16 cellular contexts compared by ENCODE assay signal in the genomic region with DNA sequence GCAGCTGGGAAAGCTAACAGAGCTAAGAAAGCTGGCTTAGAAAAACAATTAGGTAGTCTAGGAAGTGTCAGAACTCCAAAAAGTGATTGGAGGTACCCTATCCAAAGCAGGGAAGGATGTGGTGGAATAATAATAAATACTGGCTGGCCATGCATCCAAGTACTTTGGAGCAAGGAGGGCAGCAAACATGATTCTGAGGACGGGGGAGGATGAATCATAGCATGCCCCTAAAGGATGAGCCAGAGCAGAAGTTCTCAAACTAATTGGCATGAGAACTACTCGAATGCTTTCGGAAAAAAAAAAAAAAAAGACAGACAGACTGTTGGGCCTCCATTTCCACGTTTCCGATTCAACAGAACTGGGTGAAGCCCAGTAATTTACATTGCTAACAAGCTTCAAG. TPM values are rescaled to one million over a fixed set of nuclear protein-coding genes. Genes with fewer than 3 reads are reported as not detected.
DNase-seq lines count a peak whose midpoint lies in the region; ATAC-seq, FAIRE-seq and TF ChIP-seq lines count a peak whose summit lies in the region.
"Had no signal": no experiment of that assay in that cellular context is flagged by ENCODE, and none has a peak within 500 bp of the region (broad histone marks: within the 10 kb centered on the region; RNA-seq: fewer than 3 reads in every experiment).

No MANE protein-coding gene starts in this region.

- H3K79me2 ChIP-seq in HepG2 (ENCODE audit: insufficient read depth, low read length) = peaks cover 62% of the 10 kb centered on the region

- ATAC-seq in HepG2 = no peak
- ATAC-seq in right lobe of liver = no peak
- no peak for ATAC-seq in stimulated activated effector memory CD8-positive, alpha-beta T cell treated with anti-CD3 and anti-CD28 coated beads, Interleukin-12 subunit alpha, Interleukin-12 subunit beta, amount 100 ng/mL, for 72 hours
- ATAC-seq in HG02623 (IDR thresholded peaks at IDR 0.05; ENCODE audit: unreplicated experiment) = no peak
- ATAC-seq: left lung, Panc1 had no signal

- CTCF ChIA-PET in HepG2 (lab: Yijun Ruan, JAX; ENCODE audit: low intra/inter-chr PET ratio, low total read pairs) = no interaction called here

- TF ChIP-seq RAD21 in HepG2 (CRISPR knock-in tag; IDR thresholded peaks at IDR 0.05) = no peak

- DNase-seq in HepG2 (ENCODE audit: low spot score) = no peak
- no peak for DNase-seq in right lobe of liver
- DNase-seq in MG63 = peak; percentile 13
- no peak for DNase-seq in endodermal cell
- no peak for DNase-seq in stimulated activated effector memory CD8-positive, alpha-beta T cell treated with anti-CD3 and anti-CD28 coated beads, Interleukin-12 subunit alpha, Interleukin-12 subunit beta, amount 100 ng/mL, for 72 hours (ENCODE audit: low spot score in 2 of 2)
- no peak for DNase-seq in AG20443 (ENCODE audit: low spot score)
- DNase-seq in stimulated activated CD4-positive, alpha-beta T cell treated with anti-CD3 and anti-CD28 coated beads, Interleukin-1b, Interleukin-23, amount 100 ng/mL, for 48 hours = no peak
- DNase-seq: activated naive CD8-positive, alpha-beta T cell treated with anti-CD3 and anti-CD28 coated beads for 36 hours; Caco-2; foreskin fibroblast; MM.1S; NCI-H1930; NCI-H524 treated with DMSO at 0.1 percent for 48 hours had no signal

- no TSS peak for BruUV-seq in HepG2 (replicated peaks; lab: Mats Ljungman, UMichigan)

- peak overlapping the region; percentile 21 for H3K4me2 ChIP-seq in HepG2 (ENCODE audit: low read depth, low read length)

- no peak overlapping the region for H2AFZ ChIP-seq in HepG2 (ENCODE audit: low read length)

- H3K27me3 ChIP-seq in HepG2 (ENCODE audit: control insufficient read depth in 1 of 2, insufficient read depth in 2 of 2, low read length in 2 of 2) (no peaks in the 10 kb centered on the region; a peak in 1 of 5 replicates), right lobe of liver (no peaks in the 10 kb centered on the region), MG63 (no peaks in the 10 kb centered on the region), endodermal cell (ENCODE audit: control insufficient read depth, insufficient read depth, low read length, poor library complexity, severe bottlenecking) (no peaks in the 10 kb centered on the region)
- H3K27me3 ChIP-seq: left lung had no signal

- H3K4me3 ChIP-seq in HepG2 (replicated peaks in 1 of 3; ENCODE audit: insufficient read depth in 1 of 3, low read depth in 2 of 3, low read length in 3 of 3) (no peak overlapping the region), right lobe of liver (no peak overlapping the region), MG63 (no peak overlapping the region), endodermal cell (ENCODE audit: low read length) (peak overlapping the region; percentile 56)
- H3K4me3 ChIP-seq: left lung had no signal

- peaks cover 10% of the 10 kb centered on the region for H3K4me1 Mint-ChIP-seq in endodermal cell
- peaks cover 37% of the 10 kb centered on the region for H3K4me1 Mint-ChIP-seq in stimulated activated effector memory CD8-positive, alpha-beta T cell treated with anti-CD3 and anti-CD28 coated beads, Interleukin-12 subunit alpha, Interleukin-12 subunit beta, amount 100 ng/mL, for 72 hours

- peak overlapping the region; percentile 91 for H3K4me3 Mint-ChIP-seq in endodermal cell
- peak overlapping the region; percentile 97 for H3K4me3 Mint-ChIP-seq in stimulated activated effector memory CD8-positive, alpha-beta T cell treated with anti-CD3 and anti-CD28 coated beads, Interleukin-12 subunit alpha, Interleukin-12 subunit beta, amount 100 ng/mL, for 72 hours

- TF ChIP-seq EP300 in HepG2 (IDR thresholded peaks at IDR 0.05; ENCODE audit: low read depth in 2 of 2, low read length in 2 of 2) (no peak), HepG2 (CRISPR knock-in tag; IDR thresholded peaks at IDR 0.05; ENCODE audit: borderline replicate concordance) (no peak)

- H3K27ac ChIP-seq in HepG2 (ENCODE audit: extremely low read length, insufficient read depth, low read length) (no peak overlapping the region), right lobe of liver (no peak overlapping the region), endodermal cell (ENCODE audit: low read depth, low read length) (no peak overlapping the region)
- H3K27ac ChIP-seq: left lung had no signal

- WGBS in HepG2 (ENCODE audit: low lambda C conversion rate) = 99% methylated on average over 5 of the region's 5 CpGs
- WGBS in right lobe of liver (ENCODE audit: insufficient coverage, low coverage, low lambda C conversion rate, missing lambda C conversion rate) = 93% methylated on average over 3 of the region's 5 CpGs
- 83 to 84% methylated on average over 5 of the region's 5 CpGs for WGBS in endodermal cell (ENCODE audit: insufficient coverage in 1 of 2, insufficient read length in 1 of 2), 2 experiments

- no peak overlapping the region for H3K27ac Mint-ChIP-seq in endodermal cell
- no peak overlapping the region for H3K27ac Mint-ChIP-seq in stimulated activated effector memory CD8-positive, alpha-beta T cell treated with anti-CD3 and anti-CD28 coated beads, Interleukin-12 subunit alpha, Interleukin-12 subunit beta, amount 100 ng/mL, for 72 hours
- H3K27ac Mint-ChIP-seq: activated naive CD8-positive, alpha-beta T cell treated with anti-CD3 and anti-CD28 coated beads for 36 hours had no signal

- TF ChIP-seq CTCF in HepG2 (CRISPR knock-in tag; IDR thresholded peaks at IDR 0.05) = no peak
- no peak for TF ChIP-seq CTCF in right lobe of liver (IDR thresholded peaks at IDR 0.05)
- no peak for TF ChIP-seq CTCF in endodermal cell (conservative IDR thresholded peaks at IDR 0.05)

- no peaks in the 10 kb centered on the region for H3K9me3 Mint-ChIP-seq in endodermal cell
- no peaks in the 10 kb centered on the region for H3K9me3 Mint-ChIP-seq in stimulated activated effector memory CD8-positive, alpha-beta T cell treated with anti-CD3 and anti-CD28 coated beads, Interleukin-12 subunit alpha, Interleukin-12 subunit beta, amount 100 ng/mL, for 72 hours
- H3K9me3 Mint-ChIP-seq: activated naive CD8-positive, alpha-beta T cell treated with anti-CD3 and anti-CD28 coated beads for 36 hours had no signal

- no peaks in the 10 kb centered on the region for H3K9me3 ChIP-seq in HepG2 (ENCODE audit: low read length)
- peaks cover 0 to 2% (median 0%) of the 10 kb centered on the region in 4 donors for H3K9me3 ChIP-seq in right lobe of liver
- H3K9me3 ChIP-seq in MG63 = no peaks in the 10 kb centered on the region
- H3K9me3 ChIP-seq in endodermal cell (ENCODE audit: control insufficient read depth, low read length) = no peaks in the 10 kb centered on the region
- H3K9me3 ChIP-seq: Caco-2, left lung had no signal

- POLR2A ChIA-PET in HepG2 (lab: Yijun Ruan, JAX) = no interaction called here

- H3K27me3 Mint-ChIP-seq in endodermal cell (ENCODE audit: insufficient read depth) = no peaks in the 10 kb centered on the region
- H3K27me3 Mint-ChIP-seq: activated naive CD8-positive, alpha-beta T cell treated with anti-CD3 and anti-CD28 coated beads for 36 hours had no signal

- no peak overlapping the region for H3K9ac ChIP-seq in HepG2 (ENCODE audit: insufficient read depth, low read depth, low read length)
- no peak overlapping the region for H3K9ac ChIP-seq in endodermal cell (ENCODE audit: extremely low read depth, low read length, poor library complexity, severe bottlenecking)

- no peaks in the 10 kb centered on the region for H4K20me1 ChIP-seq in HepG2 (ENCODE audit: insufficient read depth, low read length)

- H3K36me3 Mint-ChIP-seq in endodermal cell (ENCODE audit: low read depth) = peaks cover 19% of the 10 kb centered on the region
- H3K36me3 Mint-ChIP-seq in stimulated activated effector memory CD8-positive, alpha-beta T cell treated with anti-CD3 and anti-CD28 coated beads, Interleukin-12 subunit alpha, Interleukin-12 subunit beta, amount 100 ng/mL, for 72 hours = peaks cover 16% of the 10 kb centered on the region

- H3K36me3 ChIP-seq in HepG2 (replicated peaks in 1 of 2; ENCODE audit: control insufficient read depth in 1 of 2, insufficient read depth in 2 of 2, low read length in 2 of 2) (no peaks in the 10 kb centered on the region; a peak in 2 of 5 replicates), right lobe of liver (no peaks in the 10 kb centered on the region), MG63 (peaks cover 6% of the 10 kb centered on the region; the same call in 1 of the 2 replicates), endodermal cell (ENCODE audit: control insufficient read depth, insufficient read depth, low read length) (peaks cover 12% of the 10 kb centered on the region)
- H3K36me3 ChIP-seq: left lung had no signal

- H3K4me1 ChIP-seq in HepG2 (ENCODE audit: insufficient read depth, low read length) = peaks cover 33% of the 10 kb centered on the region
- H3K4me1 ChIP-seq in right lobe of liver = peaks cover 0 to 11% (median 3%) of the 10 kb centered on the region in 4 donors
- no peaks in the 10 kb centered on the region for H3K4me1 ChIP-seq in endodermal cell (ENCODE audit: control insufficient read depth, insufficient read depth, low read length)

- FAIRE-seq in HepG2 (lab: Jason Lieb, UNC) = no peak

- TF ChIP-seq POLR2A in HepG2 (IDR thresholded peaks at IDR 0.05; ENCODE audit: insufficient read depth in 1 of 2, low read depth in 2 of 2, low read length in 2 of 2) = no peak
- no peak for TF ChIP-seq POLR2A in right lobe of liver (IDR thresholded peaks at IDR 0.05)

- in situ Hi-C loops in HepG2 (cut with HindIII; ENCODE audit: extremely low pct_ligation_motif_present, low pct_unique_long_range_greater_than_20kb) = no loop called here

- intact Hi-C loops in HepG2 (cut with micrococcal nuclease; ENCODE audit: unreplicated experiment) = loop anchor here (10.0 kb wide), 1 partner anchor 980 kb away; a partner anchor contains a TSS
- intact Hi-C loops in right lobe of liver (cut with DNase I) = no loop called here

RNA-seq across cellular contexts. Expression of a gene that starts 2.4 kb away (rescaled TPM):
- total RNA-seq in HepG2 (2016; rRNA removed; fragmentation: Illumina TruSeq; extraction: Trizol) (29.2 and 52.2 TPM in 2 replicates), right lobe of liver (1 to 10 TPM; 5.2 to 7.8 (median 7.2) TPM), endodermal cell (10 to 100 TPM; 33.4 to 43.5 TPM)
- 4.8 and 6.0 TPM in 2 replicates for total RNA-seq in HepG2 (2016; cell fraction: cytosol; rRNA removed; fragmentation: Illumina TruSeq; extraction: Trizol; ENCODE audit: low read depth)
- total RNA-seq in HepG2 (2016; cell fraction: insoluble cytoplasmic fraction; rRNA removed; fragmentation: Illumina TruSeq; extraction: Trizol) = 31.1 and 52.7 TPM in 2 replicates
- 11.5 and 13.5 TPM in 2 replicates for total RNA-seq in HepG2 (2016; cell fraction: membrane; rRNA removed; fragmentation: Illumina TruSeq; extraction: Trizol)
- total RNA-seq in HepG2 (2016; cell fraction: nucleus; rRNA removed; fragmentation: Illumina TruSeq; extraction: Trizol) = 29.2 and 32.8 TPM in 2 replicates
- polyA plus RNA-seq in HepG2 (2011; rRNA removed) = 4.9 and 5.7 TPM in 2 replicates
- 2.0 and 3.3 TPM in 2 replicates for polyA plus RNA-seq in HepG2 (2011; cell fraction: cytosol; rRNA removed)
- polyA plus RNA-seq in HepG2 (2011; cell fraction: nucleus; rRNA removed) = 5.7 and 7.6 TPM in 2 replicates
- polyA plus RNA-seq in HepG2 (2012) = 20.9 and 28.6 TPM in 2 replicates
- polyA plus RNA-seq in HepG2 (2016; cell fraction: cytosol; fragmentation: Illumina TruSeq; extraction: Trizol; ENCODE audit: low read depth) = 0.75 and 1.2 TPM in 2 replicates
- polyA plus RNA-seq in HepG2 (2016; cell fraction: insoluble cytoplasmic fraction; fragmentation: Illumina TruSeq; extraction: Trizol; ENCODE audit: low read depth) = 38.5 and 41.2 TPM in 2 replicates
- 1.9 and 2.3 TPM in 2 replicates for polyA plus RNA-seq in HepG2 (2016; cell fraction: membrane; fragmentation: Illumina TruSeq; extraction: Trizol; ENCODE audit: low read depth)
- 36.0 and 37.0 TPM in 2 replicates for polyA plus RNA-seq in HepG2 (2016; cell fraction: nucleus; fragmentation: Illumina TruSeq; extraction: Trizol; ENCODE audit: insufficient read depth, low read depth)
- 1.5 and 2.0 TPM in 2 replicates for polyA minus RNA-seq in HepG2 (2011; rRNA and poly(A)+ RNA removed; ENCODE audit: low replicate concordance)
- 6.3 and 6.7 TPM in 2 replicates for polyA minus RNA-seq in HepG2 (2011; cell fraction: cytosol; rRNA and poly(A)+ RNA removed)
- 21.5 and 24.7 TPM in 2 replicates for polyA minus RNA-seq in HepG2 (2011; cell fraction: nucleus; rRNA and poly(A)+ RNA removed)
- 3.9 and 12.3 TPM in 2 replicates for total RNA-seq in MG63 (2014; rRNA removed; shearing (Covaris generic); ENCODE audit: low replicate concordance)
- polyA plus RNA-seq in endodermal cell (2013, experiment 1 of 2) = 27.4 TPM
- 28.6 TPM for polyA plus RNA-seq in endodermal cell (2013, experiment 2 of 2)
